In the genomic region with DNA sequence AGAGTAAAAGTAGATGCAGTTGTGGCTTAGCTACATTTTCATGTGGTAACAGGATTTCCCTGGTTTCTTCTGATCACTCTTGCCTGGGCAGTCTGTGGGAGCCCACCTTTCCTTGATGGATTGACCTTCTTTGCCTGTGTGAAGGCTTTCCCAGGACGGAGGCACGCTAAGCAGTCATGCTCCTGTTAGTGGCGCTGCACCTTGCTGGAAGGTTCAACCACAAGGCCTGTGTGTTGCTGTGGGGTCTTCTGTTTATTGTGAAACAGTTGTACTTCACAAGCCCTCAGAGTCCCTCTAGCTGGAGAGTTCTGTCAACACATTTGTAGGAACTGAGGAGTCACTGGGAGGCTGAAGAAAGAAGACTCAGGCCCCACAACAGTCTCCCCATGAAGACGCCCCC, we compare ENCODE assay signal across 27 cellular contexts.
"Had no signal": no experiment of that assay in that cellular context is flagged by ENCODE, and none has a peak within 500 bp of the region (broad histone marks: within the 10 kb centered on the region; RNA-seq: fewer than 3 reads in every experiment).

No MANE protein-coding gene starts in this region.

- H3K9me3 ChIP-seq: heart left ventricle, thoracic aorta, upper lobe of right lung, uterus had no signal

- H2AFZ ChIP-seq: hepatocyte, neural progenitor cell, parathyroid adenoma had no signal

- H3K79me2 ChIP-seq: hepatocyte, parathyroid adenoma had no signal

- H3K4me3 Mint-ChIP-seq: mesothelial cell of epicardium; naive B cell; natural killer cell treated with Interleukin-12 subunit alpha and Interleukin-12 subunit beta and Interleukin-15 and Interleukin-18, amount 100 ng/mL, for 72 hours; neural progenitor cell; stimulated activated naive B cell treated with anti-CD40 and anti-IgM and Interleukin-4, amounts not matched to agents 10 μg/mL and 1 μg/mL and 100 μg/mL, for 72 hours; stimulated activated naive CD8-positive, alpha-beta T cell treated with anti-CD3 and anti-CD28 coated beads, Interleukin-15, Interleukin-2, amounts not matched to agents 100 ng/mL and 50 ng/mL, for 24 hours had no signal

- H3K36me3 ChIP-seq: gastroesophageal sphincter, heart left ventricle, left lung, neural progenitor cell, spleen, thoracic aorta, tibial nerve, upper lobe of right lung, uterus had no signal

- H3K4me3 ChIP-seq: gastroesophageal sphincter, heart left ventricle, hepatocyte, left lung, mucosa of descending colon, neural progenitor cell, skin epidermis, spleen, thoracic aorta, tibial nerve, upper lobe of right lung, uterus had no signal

- DNase-seq: cortex of kidney; effector CD4-positive, alpha-beta T cell; foreskin keratinocyte; heart left ventricle; kidney; left lung; mesenchymal stem cell; mucosa of descending colon; naive B cell; spleen; stimulated activated CD4-positive, alpha-beta T cell treated with anti-CD3 and anti-CD28 coated beads, Interleukin-2, amount 100 ng/mL, for 48 hours; stimulated activated naive B cell treated with anti-CD40 and anti-IgM and Interleukin-4, amounts not matched to agents 10 μg/mL and 1 μg/mL and 100 μg/mL, for 72 hours; upper lobe of right lung; uterus had no signal

- H3K27ac Mint-ChIP-seq: mesothelial cell of epicardium; naive B cell; neural progenitor cell; progenitor cell of endocrine pancreas; stimulated activated naive B cell treated with anti-CD40 and anti-IgM and Interleukin-4, amounts not matched to agents 10 μg/mL and 1 μg/mL and 100 μg/mL, for 72 hours; stimulated activated naive CD8-positive, alpha-beta T cell treated with anti-CD3 and anti-CD28 coated beads, Interleukin-15, Interleukin-2, amounts not matched to agents 100 ng/mL and 50 ng/mL, for 24 hours had no signal

- H3K27ac ChIP-seq: epithelial cell of prostate, foreskin keratinocyte, gastroesophageal sphincter, heart left ventricle, hepatocyte, left lung, neural progenitor cell, parathyroid adenoma, skin epidermis, spleen, thoracic aorta, tibial nerve, upper lobe of right lung, uterus had no signal

- H3K9me3 Mint-ChIP-seq: natural killer cell treated with Interleukin-12 subunit alpha and Interleukin-12 subunit beta and Interleukin-15 and Interleukin-18, amount 100 ng/mL, for 72 hours; stimulated activated naive B cell treated with anti-CD40 and anti-IgM and Interleukin-4, amounts not matched to agents 10 μg/mL and 1 μg/mL and 100 μg/mL, for 72 hours; stimulated activated naive CD8-positive, alpha-beta T cell treated with anti-CD3 and anti-CD28 coated beads, Interleukin-15, Interleukin-2, amounts not matched to agents 100 ng/mL and 50 ng/mL, for 24 hours had no signal

- ATAC-seq: esophagus mucosa; foreskin keratinocyte; gastroesophageal sphincter; left lung; mucosa of descending colon; natural killer cell treated with Interleukin-12 subunit alpha and Interleukin-12 subunit beta and Interleukin-15 and Interleukin-18, amount 100 ng/mL, for 72 hours; stimulated activated naive B cell treated with anti-CD40 and anti-IgM and Interleukin-4, amounts not matched to agents 10 μg/mL and 1 μg/mL and 100 μg/mL, for 72 hours; upper lobe of right lung had no signal

- H3K27me3 Mint-ChIP-seq: stimulated activated naive B cell treated with anti-CD40 and anti-IgM and Interleukin-4, amounts not matched to agents 10 μg/mL and 1 μg/mL and 100 μg/mL, for 72 hours had no signal

- H3K36me3 Mint-ChIP-seq: mesothelial cell of epicardium; naive B cell; natural killer cell treated with Interleukin-12 subunit alpha and Interleukin-12 subunit beta and Interleukin-15 and Interleukin-18, amount 100 ng/mL, for 72 hours; neural progenitor cell; stimulated activated naive B cell treated with anti-CD40 and anti-IgM and Interleukin-4, amounts not matched to agents 10 μg/mL and 1 μg/mL and 100 μg/mL, for 72 hours had no signal

- H3K27me3 ChIP-seq: foreskin keratinocyte, gastroesophageal sphincter, heart left ventricle, hepatocyte, neural progenitor cell, spleen, tibial nerve, upper lobe of right lung, uterus had no signal

- FAIRE-seq: kidney had no signal

- H3K4me1 ChIP-seq: foreskin keratinocyte, gastroesophageal sphincter, left lung, neural progenitor cell, parathyroid adenoma, spleen, tibial nerve, uterus had no signal

- H3K4me1 Mint-ChIP-seq: naive B cell had no signal

- H3K9ac ChIP-seq: neural progenitor cell, parathyroid adenoma had no signal

- H3K4me2 ChIP-seq: hepatocyte, neural progenitor cell had no signal
